ENCODE assay signal across 8 cellular contexts in genomic region chr4:184168406-184169019, GRCh38. TPM values are rescaled to one million over a fixed set of nuclear protein-coding genes. Genes with fewer than 3 reads are reported as not detected.
DNase-seq lines count a peak whose midpoint lies in the region; ATAC-seq and TF ChIP-seq lines count a peak whose summit lies in the region.

No MANE protein-coding gene starts in this region.

- CTCF ChIA-PET in OCI-LY7 (lab: Charles Lee; ENCODE audit: unreplicated experiment) = no interaction called here

- H3K9me3 ChIP-seq in OCI-LY7 (ENCODE audit: low read length) = no peaks in the 10 kb centered on the region
- no peaks in the 10 kb centered on the region for H3K9me3 ChIP-seq in neural progenitor cell (ENCODE audit: low read depth)

- H3K36me3 Mint-ChIP-seq in activated T-helper 1 cell treated with anti-CD3 and anti-CD28 coated beads, Interleukin-12 subunit alpha, Interleukin-12 subunit beta, Interleukin-2, Interleukin-4 antibody, amounts not matched to agents 30 ng/mL and 10 ng/mL and 1 ng/mL, durations not matched to agents 14 hours and 24 hours and 36 hours (ENCODE audit: low read depth) = peaks cover 3% of the 10 kb centered on the region
- H3K36me3 Mint-ChIP-seq in neural progenitor cell = no peaks in the 10 kb centered on the region

- H3K9me3 Mint-ChIP-seq in activated T-helper 1 cell treated with anti-CD3 and anti-CD28 coated beads, Interleukin-12 subunit alpha, Interleukin-12 subunit beta, Interleukin-2, Interleukin-4 antibody, amounts not matched to agents 30 ng/mL and 10 ng/mL and 1 ng/mL, durations not matched to agents 14 hours and 24 hours and 36 hours = no peaks in the 10 kb centered on the region
- H3K9me3 Mint-ChIP-seq in neural progenitor cell = no peaks in the 10 kb centered on the region

- H3K9me2 ChIP-seq in OCI-LY7 (ENCODE audit: insufficient read depth, low read length) = no peaks in the 10 kb centered on the region

- peaks cover 21% of the 10 kb centered on the region for H3K4me1 Mint-ChIP-seq in activated T-helper 1 cell treated with anti-CD3 and anti-CD28 coated beads, Interleukin-12 subunit alpha, Interleukin-12 subunit beta, Interleukin-2, Interleukin-4 antibody, amounts not matched to agents 30 ng/mL and 10 ng/mL and 1 ng/mL, durations not matched to agents 14 hours and 24 hours and 36 hours (ENCODE audit: low read depth)
- peaks cover 33% of the 10 kb centered on the region for H3K4me1 Mint-ChIP-seq in neural progenitor cell

- intact Hi-C loops in OCI-LY7 (cut with micrococcal nuclease; ENCODE audit: unreplicated experiment) = loop anchor here (1.0 to 10.0 kb wide), 2 partner anchors 328 to 694 kb away; no protein-coding TSS in a partner anchor
- intact Hi-C loops in activated T-helper 1 cell treated with anti-CD3 and anti-CD28 coated beads, Interleukin-12 subunit alpha, Interleukin-12 subunit beta, Interleukin-2, Interleukin-4 antibody, amounts not matched to agents 30 ng/mL and 10 ng/mL and 1 ng/mL, durations not matched to agents 14 hours and 24 hours and 36 hours (cut with micrococcal nuclease) = loop anchor here (1.0 to 10.0 kb wide), 5 partner anchors 69 to 544 kb away; no protein-coding TSS in a partner anchor

- DNase-seq in AG08395 (ENCODE audit: low spot score) = peak; percentile 79
- peak; percentile 46 for DNase-seq in OCI-LY7 (ENCODE audit: low spot score)
- peak; percentile 42 for DNase-seq in activated T-helper 1 cell treated with anti-CD3 and anti-CD28 coated beads, Interleukin-12 subunit alpha, Interleukin-12 subunit beta, Interleukin-2, Interleukin-4 antibody, amounts not matched to agents 30 ng/mL and 10 ng/mL and 1 ng/mL, durations not matched to agents 14 hours and 24 hours and 36 hours (ENCODE audit: low spot score)
- peak; percentile 52 for DNase-seq in fibroblast of the conjunctiva (ENCODE audit: low read depth)
- peak; percentile 91 for DNase-seq in neural progenitor cell (ENCODE audit: low spot score)
- peak; percentile 84 for DNase-seq in superior temporal gyrus (ENCODE audit: extremely low spot score)

- no peak overlapping the region for H3K4me3 Mint-ChIP-seq in activated T-helper 1 cell treated with anti-CD3 and anti-CD28 coated beads, Interleukin-12 subunit alpha, Interleukin-12 subunit beta, Interleukin-2, Interleukin-4 antibody, amounts not matched to agents 30 ng/mL and 10 ng/mL and 1 ng/mL, durations not matched to agents 14 hours and 24 hours and 36 hours
- no peak overlapping the region for H3K4me3 Mint-ChIP-seq in neural progenitor cell

- H3K4me2 ChIP-seq in OCI-LY7 (ENCODE audit: low read length) = no peak overlapping the region
- peak overlapping the region; percentile 64 for H3K4me2 ChIP-seq in neural progenitor cell

- peak overlapping the region; percentile 80 for H3K27ac Mint-ChIP-seq in activated T-helper 1 cell treated with anti-CD3 and anti-CD28 coated beads, Interleukin-12 subunit alpha, Interleukin-12 subunit beta, Interleukin-2, Interleukin-4 antibody, amounts not matched to agents 30 ng/mL and 10 ng/mL and 1 ng/mL, durations not matched to agents 14 hours and 24 hours and 36 hours
- peak overlapping the region; percentile 42 for H3K27ac Mint-ChIP-seq in neural progenitor cell

- H2AFZ ChIP-seq in OCI-LY7 (ENCODE audit: low read length) (no peak overlapping the region), neural progenitor cell (replicated peaks) (peak overlapping the region; percentile 46)

- POLR2A ChIA-PET in OCI-LY7 (lab: Charles Lee) = interaction anchor here (0.6 kb wide), 1 partner anchor 357 kb away, joined by 3 read pairs; no protein-coding TSS in a partner anchor

- H4K20me1 ChIP-seq in OCI-LY7 (ENCODE audit: insufficient read depth, low read length) (no peaks in the 10 kb centered on the region), neural progenitor cell (ENCODE audit: low read depth) (no peaks in the 10 kb centered on the region)

- H3F3A ChIP-seq in neural progenitor cell (ENCODE audit: low read depth) = peaks cover 14% of the 10 kb centered on the region

- H3K79me2 ChIP-seq in OCI-LY7 (ENCODE audit: insufficient read depth, low read depth, low read length) = no peaks in the 10 kb centered on the region
- no peaks in the 10 kb centered on the region for H3K79me2 ChIP-seq in neural progenitor cell (ENCODE audit: low read depth)

- no peak overlapping the region for H3K4me3 ChIP-seq in OCI-LY7 (ENCODE audit: low read depth, low read length, poor library complexity, severe bottlenecking)
- H3K4me3 ChIP-seq in neural progenitor cell = peak overlapping the region; percentile 8

- no peak overlapping the region for H3K9ac ChIP-seq in neural progenitor cell

- H3K27me3 Mint-ChIP-seq in activated T-helper 1 cell treated with anti-CD3 and anti-CD28 coated beads, Interleukin-12 subunit alpha, Interleukin-12 subunit beta, Interleukin-2, Interleukin-4 antibody, amounts not matched to agents 30 ng/mL and 10 ng/mL and 1 ng/mL, durations not matched to agents 14 hours and 24 hours and 36 hours (ENCODE audit: insufficient read depth) = peaks cover 24% of the 10 kb centered on the region
- peaks cover 13% of the 10 kb centered on the region for H3K27me3 Mint-ChIP-seq in neural progenitor cell (ENCODE audit: insufficient read depth, low read depth)

- no peaks in the 10 kb centered on the region for H3K4me1 ChIP-seq in OCI-LY7 (ENCODE audit: insufficient read depth, low read length, poor library complexity, severe bottlenecking)
- H3K4me1 ChIP-seq in neural progenitor cell = peaks cover 6% of the 10 kb centered on the region

- H3K36me3 ChIP-seq in OCI-LY7 (ENCODE audit: insufficient read depth, low read length) = no peaks in the 10 kb centered on the region
- no peaks in the 10 kb centered on the region for H3K36me3 ChIP-seq in neural progenitor cell

- TF ChIP-seq CTCF in OCI-LY7 (conservative IDR thresholded peaks at IDR 0.05; ENCODE audit: low read length) (peak; percentile 87), neural progenitor cell (IDR thresholded peaks at IDR 0.05) (peak; percentile 90)

- peaks cover 61% of the 10 kb centered on the region for H3K27me3 ChIP-seq in neural progenitor cell

- ATAC-seq in GM18907 (IDR thresholded peaks at IDR 0.05; ENCODE audit: unreplicated experiment) (peak; percentile 88), HG03097 (IDR thresholded peaks at IDR 0.05; ENCODE audit: low FRiP score, unreplicated experiment) (peak; percentile 90)

- no TSS peak for BruUV-seq in OCI-LY7 (replicated peaks; lab: Mats Ljungman, UMichigan)

- no peak overlapping the region for H3K27ac ChIP-seq in OCI-LY7 (ENCODE audit: low read depth, low read length, poor library complexity, severe bottlenecking)
- no peak overlapping the region for H3K27ac ChIP-seq in neural progenitor cell

RNA-seq across cellular contexts. Expression of gene ENPP6, which starts 49.2 kb away (rescaled TPM):
- not detected in 2 replicates for total RNA-seq in OCI-LY7 (2014; rRNA removed; shearing (Covaris generic))
- not detected in 2 replicates for total RNA-seq in OCI-LY7 (2022)
- total RNA-seq in activated T-helper 1 cell treated with anti-CD3 and anti-CD28 coated beads, Interleukin-12 subunit alpha, Interleukin-12 subunit beta, Interleukin-2, Interleukin-4 antibody, amounts not matched to agents 30 ng/mL and 10 ng/mL and 1 ng/mL, durations not matched to agents 14 hours and 24 hours and 36 hours = 2.5 and 3.4 TPM in 2 replicates
- not detected in 2 replicates for total RNA-seq in neural progenitor cell (ENCODE audit: low replicate concordance)
